Comparison of ENCODE assay signal across 21 cellular contexts in the genomic region with DNA sequence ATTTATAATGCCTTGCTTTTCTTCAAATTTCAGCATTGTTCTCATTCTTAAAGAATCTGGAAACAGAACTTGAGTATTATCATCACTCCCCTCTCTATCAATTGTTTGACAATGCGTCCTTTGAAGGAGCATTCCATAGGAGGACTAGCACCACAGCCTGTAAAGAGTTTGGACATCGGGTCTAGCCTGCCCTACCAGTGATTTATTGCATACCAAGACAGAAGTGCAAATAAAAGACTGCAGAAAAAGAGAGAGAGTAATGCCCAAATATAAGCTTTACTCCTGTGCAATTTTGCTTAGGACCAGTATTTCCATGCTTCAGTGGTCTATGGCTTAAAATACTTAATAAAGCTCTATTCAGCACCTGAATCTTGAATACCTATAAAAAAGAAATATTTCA. TPM values are rescaled to one million over a fixed set of nuclear protein-coding genes. Genes with fewer than 3 reads are reported as not detected.
DNase-seq lines count a peak whose midpoint lies in the region; ATAC-seq, FAIRE-seq and TF ChIP-seq lines count a peak whose summit lies in the region.
"Had no signal": no experiment of that assay in that cellular context is flagged by ENCODE, and none has a peak within 500 bp of the region (broad histone marks: within the 10 kb centered on the region; RNA-seq: fewer than 3 reads in every experiment).

No MANE protein-coding gene starts in this region.

- no peak for DNase-seq in MCF 10A (ENCODE audit: unreplicated experiment)
- no peak for DNase-seq in breast epithelium (ENCODE audit: low spot score in 2 of 2)
- no peak for DNase-seq in SK-N-SH
- DNase-seq in hepatocyte (ENCODE audit: low spot score) = no peak
- DNase-seq in urothelium cell line (ENCODE audit: low spot score) = peak; percentile 45
- no peak for DNase-seq in GDM1 (lab: John Stamatoyannopoulos, UW)
- no peak for DNase-seq in left ventricle myocardium inferior
- DNase-seq: foreskin melanocyte; natural killer cell; NCI-H2029 treated with DMSO at 0.1 percent for 48 hours; NCI-H446 treated with DMSO at 0.1 percent for 48 hours; stimulated activated CD4-positive, alpha-beta T cell treated with anti-CD3 and anti-CD28 coated beads, Interleukin-4, amount 100 ng/mL, for 24 hours; uterus had no signal

- H2AFZ ChIP-seq in SK-N-SH (ENCODE audit: low read depth) = 0 out of 2 replicates have a peak overlapping the region, but pooled peaks have one; percentile 57
- no peak overlapping the region for H2AFZ ChIP-seq in hepatocyte

- H3K9me3 ChIP-seq in breast epithelium = peaks cover 0 to 4% of the 10 kb centered on the region in 2 donors
- H3K9me3 ChIP-seq in SK-N-SH = no peaks in the 10 kb centered on the region
- H3K9me3 ChIP-seq in hepatocyte (ENCODE audit: low read depth) = no peaks in the 10 kb centered on the region
- H3K9me3 ChIP-seq in left ventricle myocardium inferior (replicated peaks) = peaks cover 20% of the 10 kb centered on the region
- H3K9me3 ChIP-seq: uterus had no signal

- H3K36me3 Mint-ChIP-seq in MCF 10A (ENCODE audit: insufficient read depth, unreplicated experiment) = peaks cover 6% of the 10 kb centered on the region
- H3K36me3 Mint-ChIP-seq: natural killer cell had no signal

- H4K20me1 ChIP-seq in SK-N-SH (ENCODE audit: insufficient read depth) = no peaks in the 10 kb centered on the region
- H4K20me1 ChIP-seq in hepatocyte (ENCODE audit: insufficient read depth, poor library complexity, severe bottlenecking) = no peaks in the 10 kb centered on the region
- H4K20me1 ChIP-seq: BLaER1 treated with 17β-estradiol and CSF1 and Interleukin-3, amounts not matched to agents 10 nM and 100 nM had no signal

- H3K79me2 ChIP-seq in SK-N-SH (ENCODE audit: insufficient read depth) (no peaks in the 10 kb centered on the region), hepatocyte (no peaks in the 10 kb centered on the region)

- H3K9me2 ChIP-seq in SK-N-SH = no peaks in the 10 kb centered on the region
- no peaks in the 10 kb centered on the region for H3K9me2 ChIP-seq in hepatocyte (replicated peaks; ENCODE audit: insufficient read depth)

- H3K4me1 Mint-ChIP-seq in MCF 10A (ENCODE audit: insufficient read depth, unreplicated experiment) = peaks cover 28% of the 10 kb centered on the region
- H3K4me1 Mint-ChIP-seq: natural killer cell had no signal

- WGBS in SK-N-SH (ENCODE audit: low lambda C conversion rate) = 20% methylated on average over 2 of the region's 2 CpGs
- WGBS in hepatocyte (ENCODE audit: low lambda C conversion rate, missing lambda C conversion rate) = 30% methylated on average over 2 of the region's 2 CpGs

- H3K4me2 ChIP-seq in SK-N-SH = peak overlapping the region; percentile 46
- peak overlapping the region; percentile 29 for H3K4me2 ChIP-seq in hepatocyte
- H3K4me2 ChIP-seq: BLaER1 treated with 17β-estradiol and CSF1 and Interleukin-3, amounts not matched to agents 10 nM and 100 nM had no signal

- H3K27ac Mint-ChIP-seq in MCF 10A (ENCODE audit: low read depth, unreplicated experiment) = peak overlapping the region; percentile 85
- H3K27ac Mint-ChIP-seq: activated naive CD4-positive, alpha-beta T cell treated with anti-CD3 and anti-CD28 coated beads, Interleukin-2, amount 50 U/mL, for 72 hours; activated T-helper 1 cell treated with anti-CD3 and anti-CD28 coated beads, Interleukin-12 subunit alpha, Interleukin-12 subunit beta, Interleukin-2, Interleukin-4 antibody, amounts not matched to agents 30 ng/mL and 10 ng/mL and 1 ng/mL, durations not matched to agents 14 hours and 24 hours and 36 hours; natural killer cell; T-helper 2 cell treated with Interferon-gamma antibody and Interleukin-4, amounts not matched to agents 5 μg/mL and 100 μg/mL, for 36 hours had no signal

- no peak for TF ChIP-seq POLR2A in breast epithelium (IDR thresholded peaks at IDR 0.05)

- intact Hi-C loops in MCF 10A (cut with micrococcal nuclease) = no loop called here
- intact Hi-C loops in breast epithelium (cut with DNase I; ENCODE audit: low total_unique reads) = no loop called here
- intact Hi-C loops in left ventricle myocardium inferior (cut with micrococcal nuclease) = no loop called here

- peaks cover 28% of the 10 kb centered on the region for H3F3A ChIP-seq in SK-N-SH (replicated peaks; ENCODE audit: insufficient read depth)

- no peak overlapping the region; the same call in 1 of the 2 replicates for H3K9ac ChIP-seq in SK-N-SH
- H3K9ac ChIP-seq: BLaER1 treated with 17β-estradiol and CSF1 and Interleukin-3, amounts not matched to agents 10 nM and 100 nM had no signal

- no peak overlapping the region for H3K4me3 Mint-ChIP-seq in MCF 10A (ENCODE audit: unreplicated experiment)
- H3K4me3 Mint-ChIP-seq: activated T-helper 1 cell treated with anti-CD3 and anti-CD28 coated beads, Interleukin-12 subunit alpha, Interleukin-12 subunit beta, Interleukin-2, Interleukin-4 antibody, amounts not matched to agents 30 ng/mL and 10 ng/mL and 1 ng/mL, durations not matched to agents 14 hours and 24 hours and 36 hours; natural killer cell; T-helper 2 cell treated with Interferon-gamma antibody and Interleukin-4, amounts not matched to agents 5 μg/mL and 100 μg/mL, for 36 hours had no signal

- FAIRE-seq in urothelium cell line (lab: Jason Lieb, UNC) = no peak
- FAIRE-seq: A204.1, colon, kidney had no signal

- no peak for TF ChIP-seq EP300 in SK-N-SH (IDR thresholded peaks at IDR 0.05; ENCODE audit: borderline replicate concordance in 1 of 2, low read depth in 1 of 2, low read length in 1 of 2)

- TF ChIP-seq RAD21 in SK-N-SH (IDR thresholded peaks at IDR 0.05; ENCODE audit: low read length) = no peak

- POLR2A ChIA-PET in MCF 10A (lab: Yijun Ruan, JAX) (interaction anchor here (0.9 to 3.3 kb wide), 8 partner anchors 10 to 127 kb away, joined by 3 to 17 read pairs (median 6); no protein-coding TSS in a partner anchor), SK-N-SH (lab: Yijun Ruan, JAX) (no interaction called here)

- H3K27me3 Mint-ChIP-seq in MCF 10A (ENCODE audit: insufficient read depth, unreplicated experiment) = no peaks in the 10 kb centered on the region

- ATAC-seq in GM21825 (IDR thresholded peaks at IDR 0.05; ENCODE audit: unreplicated experiment) = no peak
- ATAC-seq: natural killer cell had no signal

- H3K9me3 Mint-ChIP-seq in MCF 10A (ENCODE audit: unreplicated experiment) = peaks cover 15% of the 10 kb centered on the region
- H3K9me3 Mint-ChIP-seq: activated T-helper 1 cell treated with anti-CD3 and anti-CD28 coated beads, Interleukin-12 subunit alpha, Interleukin-12 subunit beta, Interleukin-2, Interleukin-4 antibody, amounts not matched to agents 30 ng/mL and 10 ng/mL and 1 ng/mL, durations not matched to agents 14 hours and 24 hours and 36 hours had no signal

- no peaks in the 10 kb centered on the region for H3K36me3 ChIP-seq in breast epithelium
- H3K36me3 ChIP-seq in SK-N-SH (replicated peaks in 1 of 2; ENCODE audit: control insufficient read depth in 1 of 2, insufficient read depth in 2 of 2, low read length in 1 of 2) = no peaks in the 10 kb centered on the region
- H3K36me3 ChIP-seq in hepatocyte (replicated peaks; ENCODE audit: insufficient read depth, low read depth) = no peaks in the 10 kb centered on the region
- H3K36me3 ChIP-seq in left ventricle myocardium inferior = no peaks in the 10 kb centered on the region
- H3K36me3 ChIP-seq: BLaER1 treated with 17β-estradiol and CSF1 and Interleukin-3, amounts not matched to agents 10 nM and 100 nM; uterus had no signal

- no peaks in the 10 kb centered on the region for H3K4me1 ChIP-seq in breast epithelium
- peaks cover 2 to 17% of the 10 kb centered on the region in 2 experiments; a peak in 3 of 4 replicates for H3K4me1 ChIP-seq in SK-N-SH (ENCODE audit: control insufficient read depth in 1 of 2, insufficient read depth in 2 of 2, low read depth in 1 of 2, low read length in 1 of 2)
- peaks cover 9% of the 10 kb centered on the region for H3K4me1 ChIP-seq in hepatocyte (ENCODE audit: insufficient read depth)
- peaks cover 6% of the 10 kb centered on the region for H3K4me1 ChIP-seq in left ventricle myocardium inferior
- H3K4me1 ChIP-seq: BLaER1 treated with 17β-estradiol and CSF1 and Interleukin-3, amounts not matched to agents 10 nM and 100 nM; uterus had no signal

- H3K4me3 ChIP-seq in breast epithelium = no peak overlapping the region
- peak overlapping the region in 1 of 2 experiments; percentile 3; a peak in 1 of 4 replicates for H3K4me3 ChIP-seq in SK-N-SH (ENCODE audit: low read depth in 2 of 2, low read length in 1 of 2)
- no peak overlapping the region for H3K4me3 ChIP-seq in hepatocyte
- no peak overlapping the region for H3K4me3 ChIP-seq in left ventricle myocardium inferior
- H3K4me3 ChIP-seq: BLaER1 treated with 17β-estradiol and CSF1 and Interleukin-3, amounts not matched to agents 10 nM and 100 nM; uterus had no signal

- no peak for TF ChIP-seq CTCF in MCF 10A (IDR thresholded peaks at IDR 0.05; ENCODE audit: unreplicated experiment)
- TF ChIP-seq CTCF in breast epithelium (IDR thresholded peaks at IDR 0.05) = no peak
- TF ChIP-seq CTCF in SK-N-SH (IDR thresholded peaks at IDR 0.05) = no peak
- TF ChIP-seq CTCF in hepatocyte (IDR thresholded peaks at IDR 0.05; ENCODE audit: poor library complexity) = no peak
- no peak for TF ChIP-seq CTCF in left ventricle myocardium inferior (IDR thresholded peaks at IDR 0.05; ENCODE audit: borderline replicate concordance)

- no peaks in the 10 kb centered on the region for H3K27me3 ChIP-seq in breast epithelium
- H3K27me3 ChIP-seq in SK-N-SH (ENCODE audit: insufficient read depth) = no peaks in the 10 kb centered on the region
- H3K27me3 ChIP-seq in hepatocyte = no peaks in the 10 kb centered on the region
- peaks cover 4% of the 10 kb centered on the region for H3K27me3 ChIP-seq in left ventricle myocardium inferior (ENCODE audit: low read depth)
- H3K27me3 ChIP-seq: BLaER1 treated with 17β-estradiol and CSF1 and Interleukin-3, amounts not matched to agents 10 nM and 100 nM; uterus had no signal

- no TSS peak for BruUV-seq in MCF 10A (replicated peaks; lab: Mats Ljungman, UMichigan)

- CTCF ChIA-PET in MCF 10A (lab: Yijun Ruan, JAX) = interaction anchor here (0.6 to 4.7 kb wide), 10 partner anchors 8 to 583 kb away, joined by 3 to 34 read pairs (median 3); a partner anchor contains a TSS
- CTCF ChIA-PET in SK-N-SH (lab: Yijun Ruan, JAX) = interaction anchor here (0.8 to 2.1 kb wide), 5 partner anchors 11 to 55 kb away, joined by 3 to 10 read pairs (median 4); a partner anchor contains a TSS

- H3K27ac ChIP-seq in breast epithelium (no peak overlapping the region), SK-N-SH (ENCODE audit: low read depth in 2 of 2, low read length in 1 of 2) (peak overlapping the region; percentile 34 to 89; a peak in 3 of 4 replicates), hepatocyte (peak overlapping the region; percentile 59), left ventricle myocardium inferior (replicated peaks) (no peak overlapping the region)
- H3K27ac ChIP-seq: BLaER1 treated with 17β-estradiol and CSF1 and Interleukin-3, amounts not matched to agents 10 nM and 100 nM; uterus had no signal

RNA-seq across cellular contexts. Expression of a gene that starts 55.4 kb away (rescaled TPM):
- total RNA-seq in MCF 10A (2022) = 16.2 and 40.2 TPM in 2 replicates
- total RNA-seq in breast epithelium = 10 to 100 TPM in 2 of 3 donors, 1 to 10 TPM in 1; 8.2 to 18.6 (median 11.5) TPM
- 7.8 and 11.1 TPM in 2 replicates for polyA plus RNA-seq in SK-N-SH (2012; rRNA removed)
- 10.0 and 10.6 TPM in 2 replicates for polyA plus RNA-seq in SK-N-SH (2012; cell fraction: cytosol; rRNA removed)
- 9.4 and 21.8 TPM in 2 replicates for polyA plus RNA-seq in SK-N-SH (2012; cell fraction: nucleus; rRNA removed)
- 5.8 and 7.2 TPM in 2 replicates for total RNA-seq in hepatocyte
- polyA plus RNA-seq in hepatocyte = 4.6 and 5.8 TPM in 2 replicates
- 6.2 TPM for total RNA-seq in left ventricle myocardium inferior
- total RNA-seq: activated T-helper 1 cell treated with anti-CD3 and anti-CD28 coated beads, Interleukin-12 subunit alpha, Interleukin-12 subunit beta, Interleukin-2, Interleukin-4 antibody, amounts not matched to agents 30 ng/mL and 10 ng/mL and 1 ng/mL, durations not matched to agents 14 hours and 24 hours and 36 hours; natural killer cell had no signal

Comparison
In these comparisons a context has a peak if more than half of its experiments do, and no peak if none do; other contexts are left out.
1. H3K27ac ChIP-seq: peak in SK-N-SH (2 of 2) and hepatocyte (single experiment); none in breast epithelium (0 of 2) and left ventricle myocardium inferior (single experiment).